Comparison of ENCODE assay signal across 12 cellular contexts in genomic region chr7:151808296-151809155, GRCh38.
DNase-seq lines count a peak whose midpoint lies in the region; ATAC-seq lines count a peak whose summit lies in the region.
"Had no signal": no experiment of that assay in that cellular context is flagged by ENCODE, and none has a peak within 500 bp of the region (broad histone marks: within the 10 kb centered on the region; RNA-seq: fewer than 3 reads in every experiment).

No MANE protein-coding gene starts in this region.

- H4K91ac ChIP-seq in neuronal stem cell (ENCODE audit: low read depth, low read length, poor library complexity): no peak overlapping the region

- H3K14ac ChIP-seq in neuronal stem cell (ENCODE audit: low read length): no peak overlapping the region

- no peak for ATAC-seq in effector memory CD8-positive, alpha-beta T cell (replicated peaks)
- no peak for ATAC-seq in HG02884 (IDR thresholded peaks at IDR 0.05; ENCODE audit: unreplicated experiment)
- ATAC-seq: gastroesophageal sphincter had no signal

- no peak overlapping the region for H2BK15ac ChIP-seq in neuronal stem cell (ENCODE audit: low read length)

- WGBS in neuronal stem cell (ENCODE audit: extremely low coverage in 2 of 2, insufficient read length in 2 of 2, insufficient replicate concordance in 1 of 2), 2 donors: no CpG with 5 or more reads among the region's 25 CpGs

- peak overlapping the region; percentile 21 for H3K9ac ChIP-seq in neuronal stem cell (ENCODE audit: low read depth, low read length, poor library complexity)

- no peak overlapping the region for H3K4ac ChIP-seq in neuronal stem cell (ENCODE audit: low read length)

- H3K4me3 Mint-ChIP-seq in dendritic cell treated with granulocyte-macrophage colony-stimulating factor and Interleukin-4, amounts not matched to agents 40 ng/mL and 50 ng/mL, for 4 days: no peak overlapping the region
- no peak overlapping the region for H3K4me3 Mint-ChIP-seq in effector memory CD8-positive, alpha-beta T cell
- H3K4me3 Mint-ChIP-seq: activated CD4-positive, alpha-beta memory T cell treated with anti-CD3 and anti-CD28 coated beads, Interleukin-2, amount 10 ng/mL, durations not matched to agents 7 days and 5 days had no signal

- H2AK5ac ChIP-seq in neuronal stem cell (ENCODE audit: low read depth, low read length): no peak overlapping the region

- no peaks in the 10 kb centered on the region for H3K79me1 ChIP-seq in neuronal stem cell (ENCODE audit: low read depth, low read length)

- H2BK12ac ChIP-seq in neuronal stem cell (ENCODE audit: low read length): no peak overlapping the region

- no peaks in the 10 kb centered on the region for H3K36me3 ChIP-seq in neuronal stem cell (replicated peaks in 1 of 2; ENCODE audit: control insufficient read depth in 2 of 2, insufficient read depth in 2 of 2, low read length in 2 of 2)
- H3K36me3 ChIP-seq: gastroesophageal sphincter, transverse colon had no signal

- H3K9me3 ChIP-seq in neuronal stem cell (replicated peaks in 1 of 2; ENCODE audit: control insufficient read depth in 2 of 2, insufficient read depth in 1 of 2, low read depth in 1 of 2, low read length in 2 of 2): no peaks in the 10 kb centered on the region
- H3K9me3 ChIP-seq: transverse colon had no signal

- peak overlapping the region; percentile 48 for H3K18ac ChIP-seq in neuronal stem cell (ENCODE audit: low read length)

- peaks cover 0 to 4% of the 10 kb centered on the region in 2 donors for H3K4me1 ChIP-seq in neuronal stem cell (ENCODE audit: control insufficient read depth in 2 of 2, insufficient read depth in 1 of 2, low read depth in 1 of 2, low read length in 2 of 2)
- H3K4me1 ChIP-seq: gastroesophageal sphincter, transverse colon had no signal

- no peaks in the 10 kb centered on the region for H3K9me3 Mint-ChIP-seq in dendritic cell treated with granulocyte-macrophage colony-stimulating factor and Interleukin-4, amounts not matched to agents 40 ng/mL and 50 ng/mL, for 4 days
- H3K9me3 Mint-ChIP-seq in effector memory CD8-positive, alpha-beta T cell: no peaks in the 10 kb centered on the region
- H3K9me3 Mint-ChIP-seq: activated CD4-positive, alpha-beta memory T cell treated with anti-CD3 and anti-CD28 coated beads, Interleukin-2, amount 10 ng/mL, durations not matched to agents 7 days and 5 days had no signal

- H2BK5ac ChIP-seq in neuronal stem cell (ENCODE audit: low read length): no peak overlapping the region

- H3K27ac Mint-ChIP-seq in dendritic cell treated with granulocyte-macrophage colony-stimulating factor and Interleukin-4, amounts not matched to agents 40 ng/mL and 50 ng/mL, for 4 days: peak overlapping the region; percentile 80
- peak overlapping the region in 1 of 2 donors; percentile 38 for H3K27ac Mint-ChIP-seq in effector memory CD8-positive, alpha-beta T cell
- H3K27ac Mint-ChIP-seq: activated CD4-positive, alpha-beta memory T cell treated with anti-CD3 and anti-CD28 coated beads, Interleukin-2, amount 10 ng/mL, durations not matched to agents 7 days and 5 days had no signal

- peak; percentile 87 for DNase-seq in DMS79 treated with DMSO at 0.1 percent for 48 hours (lab: John Stamatoyannopoulos, UW)
- DNase-seq in NCI-H2171 (lab: John Stamatoyannopoulos, UW): peak; percentile 67
- no peak for DNase-seq in neuronal stem cell (ENCODE audit: low spot score)
- DNase-seq in effector memory CD8-positive, alpha-beta T cell: no peak
- no peak for DNase-seq in stimulated activated CD4-positive, alpha-beta T cell treated with anti-CD3 and anti-CD28 coated beads, Interleukin-2, amount 100 ng/mL, for 24 hours
- DNase-seq in occipital lobe (lab: John Stamatoyannopoulos, UW): no peak
- DNase-seq: activated CD4-positive, alpha-beta memory T cell treated with anti-CD3 and anti-CD28 coated beads, Interleukin-2, amount 10 ng/mL, durations not matched to agents 7 days and 5 days; stimulated activated CD4-positive, alpha-beta T cell treated with anti-CD3 and anti-CD28 coated beads, Interleukin-4, amount 100 ng/mL, for 1 hour; transverse colon had no signal

- no peak overlapping the region for H2AFZ ChIP-seq in neuronal stem cell (ENCODE audit: low read length)

- H3K4me3 ChIP-seq in neuronal stem cell (ENCODE audit: low read length in 2 of 2): peak overlapping the region in 1 of 2 donors; percentile 32
- H3K4me3 ChIP-seq: gastroesophageal sphincter, transverse colon had no signal

- no peak overlapping the region for H3K23ac ChIP-seq in neuronal stem cell (ENCODE audit: low read depth, low read length, poor library complexity)

- no peaks in the 10 kb centered on the region for H3K27me3 Mint-ChIP-seq in dendritic cell treated with granulocyte-macrophage colony-stimulating factor and Interleukin-4, amounts not matched to agents 40 ng/mL and 50 ng/mL, for 4 days
- no peaks in the 10 kb centered on the region for H3K27me3 Mint-ChIP-seq in effector memory CD8-positive, alpha-beta T cell
- H3K27me3 Mint-ChIP-seq: activated CD4-positive, alpha-beta memory T cell treated with anti-CD3 and anti-CD28 coated beads, Interleukin-2, amount 10 ng/mL, durations not matched to agents 7 days and 5 days had no signal

- peaks cover 79% of the 10 kb centered on the region for H3K4me1 Mint-ChIP-seq in dendritic cell treated with granulocyte-macrophage colony-stimulating factor and Interleukin-4, amounts not matched to agents 40 ng/mL and 50 ng/mL, for 4 days (ENCODE audit: low read depth)
- peaks cover 7 to 10% of the 10 kb centered on the region in 2 donors for H3K4me1 Mint-ChIP-seq in effector memory CD8-positive, alpha-beta T cell (ENCODE audit: low read depth in 2 of 2)
- H3K4me1 Mint-ChIP-seq: activated CD4-positive, alpha-beta memory T cell treated with anti-CD3 and anti-CD28 coated beads, Interleukin-2, amount 10 ng/mL, durations not matched to agents 7 days and 5 days had no signal

- H3K36me3 Mint-ChIP-seq in dendritic cell treated with granulocyte-macrophage colony-stimulating factor and Interleukin-4, amounts not matched to agents 40 ng/mL and 50 ng/mL, for 4 days (ENCODE audit: low read depth): peaks cover 17% of the 10 kb centered on the region
- peaks cover 2% of the 10 kb centered on the region for H3K36me3 Mint-ChIP-seq in effector memory CD8-positive, alpha-beta T cell (ENCODE audit: insufficient read depth)

- H4K8ac ChIP-seq in neuronal stem cell (ENCODE audit: low read depth, low read length): no peak overlapping the region

- H3K27me3 ChIP-seq in neuronal stem cell (ENCODE audit: control insufficient read depth in 3 of 3, insufficient read depth in 3 of 3, low read depth in 1 of 3, low read length in 3 of 3): peaks cover 0 to 58% (median 0%) of the 10 kb centered on the region in 3 experiments
- H3K27me3 ChIP-seq: gastroesophageal sphincter, transverse colon had no signal

- no peak overlapping the region for H3K27ac ChIP-seq in neuronal stem cell (replicated peaks; ENCODE audit: low read length)
- H3K27ac ChIP-seq: gastroesophageal sphincter, transverse colon had no signal

- intact Hi-C loops in dendritic cell treated with granulocyte-macrophage colony-stimulating factor and Interleukin-4, amounts not matched to agents 40 ng/mL and 50 ng/mL, for 4 days (cut with micrococcal nuclease): loop anchor here (5.0 kb wide), 1 partner anchor 44 kb away; no protein-coding TSS in a partner anchor

- H3K4me2 ChIP-seq in neuronal stem cell (ENCODE audit: insufficient read depth, low read length, poor library complexity, severe bottlenecking): no peak overlapping the region

- no peak overlapping the region for H2BK120ac ChIP-seq in neuronal stem cell (ENCODE audit: low read depth, low read length)

Comparison
In these comparisons a context has a peak if more than half of its experiments do, and no peak if none do; other contexts are left out.
1. DNase-seq: peak in DMS79 treated with DMSO at 0.1 percent for 48 hours (single experiment) and NCI-H2171 (single experiment); none in neuronal stem cell (single experiment), effector memory CD8-positive, alpha-beta T cell (0 of 3), stimulated activated CD4-positive, alpha-beta T cell treated with anti-CD3 and anti-CD28 coated beads, Interleukin-2, amount 100 ng/mL, for 24 hours (0 of 2) and occipital lobe (single experiment).